ENCODE assay signal across 8 cellular contexts in the genomic region with DNA sequence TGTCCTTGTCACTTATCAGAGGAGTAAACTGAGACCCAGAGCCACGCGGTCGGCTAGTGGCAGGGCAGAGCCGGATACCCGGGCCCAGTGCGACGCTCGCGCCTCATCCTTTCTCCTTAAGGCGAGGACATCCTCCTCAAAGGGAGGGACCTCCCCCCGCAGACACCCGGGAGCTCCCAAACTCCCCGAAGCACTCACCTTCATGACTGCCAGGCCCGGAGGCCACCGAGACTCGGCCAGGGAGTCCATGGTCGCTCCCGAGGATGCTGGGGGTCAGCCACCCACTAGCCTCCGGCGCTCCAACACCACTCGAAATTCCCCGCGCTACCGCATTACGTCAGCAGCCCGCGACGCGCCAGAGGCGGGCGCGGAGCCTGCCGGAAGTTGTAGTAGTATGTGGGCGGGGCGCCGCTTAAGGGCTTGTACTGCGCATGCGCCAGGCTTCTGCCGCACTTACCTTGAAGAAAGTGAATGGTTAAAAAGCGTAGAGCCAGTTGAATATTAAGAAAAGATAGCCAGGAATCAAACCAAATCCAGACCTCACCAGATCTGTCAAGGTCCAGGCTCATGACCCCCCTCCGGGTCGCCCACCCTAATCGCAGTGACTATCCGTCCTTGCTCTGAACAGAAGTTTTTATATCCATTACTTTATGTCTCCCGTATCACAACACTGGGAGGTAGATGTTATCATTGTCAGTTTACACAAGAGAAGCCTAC. TPM values are rescaled to one million over a fixed set of nuclear protein-coding genes. Genes with fewer than 3 reads are reported as not detected.
DNase-seq lines count a peak whose midpoint lies in the region; ATAC-seq and TF ChIP-seq lines count a peak whose summit lies in the region.

A gene with protein sequence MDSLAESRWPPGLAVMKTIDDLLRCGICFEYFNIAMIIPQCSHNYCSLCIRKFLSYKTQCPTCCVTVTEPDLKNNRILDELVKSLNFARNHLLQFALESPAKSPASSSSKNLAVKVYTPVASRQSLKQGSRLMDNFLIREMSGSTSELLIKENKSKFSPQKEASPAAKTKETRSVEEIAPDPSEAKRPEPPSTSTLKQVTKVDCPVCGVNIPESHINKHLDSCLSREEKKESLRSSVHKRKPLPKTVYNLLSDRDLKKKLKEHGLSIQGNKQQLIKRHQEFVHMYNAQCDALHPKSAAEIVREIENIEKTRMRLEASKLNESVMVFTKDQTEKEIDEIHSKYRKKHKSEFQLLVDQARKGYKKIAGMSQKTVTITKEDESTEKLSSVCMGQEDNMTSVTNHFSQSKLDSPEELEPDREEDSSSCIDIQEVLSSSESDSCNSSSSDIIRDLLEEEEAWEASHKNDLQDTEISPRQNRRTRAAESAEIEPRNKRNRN (minus strand): TSS at position 336 of the 717 bp plus-strand sequence. CDS start 87 bp downstream, at position 249.

- H3K27me3 Mint-ChIP-seq in glutamatergic neuron (ENCODE audit: unreplicated experiment) (peaks cover 3% of the 10 kb centered on the region), osteocyte (ENCODE audit: unreplicated experiment) (no peaks in the 10 kb centered on the region)

- peak within 1 kb of the TSS; percentile 87 for H3K4me3 ChIP-seq in thymus (ENCODE audit: low read length)

- ATAC-seq in HG02623 (IDR thresholded peaks at IDR 0.05; ENCODE audit: unreplicated experiment): peak; percentile 95
- peak; percentile 96 for ATAC-seq in activated naive CD4-positive, alpha-beta T cell treated with anti-CD3 and anti-CD28 coated beads, Interleukin-2, amount 50 U/mL, for 72 hours

- H3K4me3 Mint-ChIP-seq in glutamatergic neuron (ENCODE audit: unreplicated experiment): peak within 1 kb of the TSS; percentile 87
- H3K4me3 Mint-ChIP-seq in osteocyte (ENCODE audit: unreplicated experiment): peak within 1 kb of the TSS; percentile 98

- no peaks in the 10 kb centered on the region for H3K9me3 ChIP-seq in thymus (ENCODE audit: control insufficient read depth)

- no peaks in the 10 kb centered on the region for H3K36me3 ChIP-seq in thymus (ENCODE audit: control insufficient read depth, insufficient read depth)

- WGBS in thymus: 2% methylated on average over 45 of the region's 45 CpGs

- H3K27ac ChIP-seq in thymus (ENCODE audit: low read depth): peak within 1 kb of the TSS; percentile 77

- H3K4me1 Mint-ChIP-seq in glutamatergic neuron (ENCODE audit: low read depth, unreplicated experiment) (peaks cover 7% of the 10 kb centered on the region), osteocyte (ENCODE audit: unreplicated experiment) (peaks cover 34% of the 10 kb centered on the region)

- peak within 1 kb of the TSS; percentile 98 for H3K27ac Mint-ChIP-seq in activated naive CD4-positive, alpha-beta T cell treated with anti-CD3 and anti-CD28 coated beads, Interleukin-2, amount 50 U/mL, for 72 hours
- peak within 1 kb of the TSS; percentile 62 for H3K27ac Mint-ChIP-seq in glutamatergic neuron (ENCODE audit: unreplicated experiment)
- peak within 1 kb of the TSS; percentile 97 for H3K27ac Mint-ChIP-seq in osteocyte (ENCODE audit: unreplicated experiment)

- H3K4me1 ChIP-seq in thymus (ENCODE audit: control insufficient read depth, insufficient read depth, low read length): peaks cover 13% of the 10 kb centered on the region

- H3K27me3 ChIP-seq in thymus (ENCODE audit: control insufficient read depth, insufficient read depth): no peaks in the 10 kb centered on the region

- peaks cover 29 to 30% of the 10 kb centered on the region in 2 donors for H3K36me3 Mint-ChIP-seq in activated naive CD4-positive, alpha-beta T cell treated with anti-CD3 and anti-CD28 coated beads, Interleukin-2, amount 50 U/mL, for 72 hours
- H3K36me3 Mint-ChIP-seq in glutamatergic neuron (ENCODE audit: unreplicated experiment) (no peaks in the 10 kb centered on the region), osteocyte (ENCODE audit: unreplicated experiment) (peaks cover 9% of the 10 kb centered on the region)

- peak; percentile 25 for TF ChIP-seq POLR2A in GM10847 (IDR thresholded peaks at IDR 0.05; ENCODE audit: extremely low read depth, insufficient read length)

- DNase-seq in NCI-H1092 treated with DMSO at 0.1 percent for 48 hours (lab: John Stamatoyannopoulos, UW): peak; percentile 89
- DNase-seq in SKM-1 treated with dmso at 0.1 percent for 144 hours (lab: John Stamatoyannopoulos, UW; ENCODE audit: unreplicated experiment): peak; percentile 87
- peak; percentile 90 to 94 for DNase-seq in activated naive CD4-positive, alpha-beta T cell treated with anti-CD3 and anti-CD28 coated beads, Interleukin-2, amount 50 U/mL, for 72 hours (ENCODE audit: low spot score in 2 of 2)
- peak; percentile 94 for DNase-seq in glutamatergic neuron
- DNase-seq in osteocyte (ENCODE audit: extremely low spot score, unreplicated experiment): peak; percentile 97

- TF ChIP-seq CTCF in glutamatergic neuron (IDR thresholded peaks at IDR 0.05; ENCODE audit: partially characterized antibody, unreplicated experiment) (no peak), osteocyte (IDR thresholded peaks at IDR 0.05) (no peak)

- H3K9me3 Mint-ChIP-seq in activated naive CD4-positive, alpha-beta T cell treated with anti-CD3 and anti-CD28 coated beads, Interleukin-2, amount 50 U/mL, for 72 hours: peaks cover 0 to 3% of the 10 kb centered on the region in 2 donors
- H3K9me3 Mint-ChIP-seq in glutamatergic neuron (ENCODE audit: unreplicated experiment) (peaks cover 6% of the 10 kb centered on the region), osteocyte (ENCODE audit: unreplicated experiment) (no peaks in the 10 kb centered on the region)

RNA-seq across cellular contexts. Expression of the gene that starts here (rescaled TPM):
- 10 to 100 TPM; 51.6 to 69.2 TPM for total RNA-seq in activated naive CD4-positive, alpha-beta T cell treated with anti-CD3 and anti-CD28 coated beads, Interleukin-2, amount 50 U/mL, for 72 hours
- 11.9 TPM for total RNA-seq in glutamatergic neuron (ENCODE audit: unreplicated experiment)
- 13.4 and 18.6 TPM in 2 replicates for total RNA-seq in osteocyte
- polyA plus RNA-seq in thymus: 4.0 TPM

Comparison
In these comparisons a context has a peak if more than half of its experiments do, and no peak if none do; other contexts are left out.
1. Peak in every context shown above with its lines: DNase-seq, ATAC-seq, H3K4me3 ChIP-seq and H3K27ac ChIP-seq.